ENCODE assay signal across 9 cellular contexts in the genomic region with DNA sequence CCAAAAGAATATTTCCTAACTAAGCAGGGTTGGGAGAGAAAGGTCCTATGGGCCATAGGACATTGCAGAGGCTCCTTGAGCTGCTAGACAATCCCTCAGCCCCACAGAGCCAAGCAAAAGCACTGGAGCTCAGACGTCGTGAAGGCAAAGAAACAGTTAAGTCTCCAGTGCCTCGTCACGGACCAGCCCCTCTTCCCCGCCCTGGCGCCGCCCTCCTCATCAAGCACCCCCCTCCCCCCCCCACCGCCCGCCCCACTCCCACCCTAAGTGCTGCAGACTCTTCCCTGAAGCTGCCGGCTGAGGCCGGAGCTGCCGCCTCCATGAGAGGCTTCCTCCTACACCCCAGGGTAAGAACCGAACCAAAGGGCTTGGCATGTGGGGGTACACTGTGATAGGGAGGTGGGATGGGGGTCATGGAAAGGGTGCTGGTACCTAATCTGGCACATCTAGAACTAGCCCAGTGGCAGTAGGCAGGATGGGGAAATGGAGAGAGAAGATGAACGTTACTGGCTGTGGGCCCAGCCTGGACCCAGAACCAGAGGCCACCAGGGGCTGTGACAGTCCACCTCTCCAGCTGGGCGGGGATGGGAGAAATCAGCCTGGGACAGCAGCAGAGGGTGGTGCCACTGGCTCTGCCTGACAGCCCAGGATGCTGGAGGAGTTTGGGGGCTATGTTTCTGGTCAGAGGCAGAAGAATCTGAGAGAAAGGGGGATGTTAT. TPM values are rescaled to one million over a fixed set of nuclear protein-coding genes. Genes with fewer than 3 reads are reported as not detected.
A peak's percentile ranks its signal among the peaks of the same experiment; 100 is the strongest.
DNase-seq lines count a peak whose midpoint lies in the region; ATAC-seq, FAIRE-seq and TF ChIP-seq lines count a peak whose summit lies in the region.
"Had no signal": no experiment of that assay in that cellular context is flagged by ENCODE, and none has a peak within 500 bp of the region (broad histone marks: within the 10 kb centered on the region; RNA-seq: fewer than 3 reads in every experiment).

A gene (plus strand): TSS at position 255 of the 719 bp plus-strand sequence. CDS start 3,866 bp downstream, outside the sequence.

- H3K9me3 ChIP-seq in SJSA1 (replicated peaks) = no peaks in the 10 kb centered on the region
- H3K9me3 ChIP-seq in esophagus muscularis mucosa = no peaks in the 10 kb centered on the region
- H3K9me3 ChIP-seq in mucosa of stomach (ENCODE audit: control insufficient read depth, low read length) = no peaks in the 10 kb centered on the region
- H3K9me3 ChIP-seq: A549 had no signal

- TF ChIP-seq CTCF in esophagus muscularis mucosa (IDR thresholded peaks at IDR 0.05) = no peak

- no peak for TF ChIP-seq POLR2A in esophagus muscularis mucosa (IDR thresholded peaks at IDR 0.05; ENCODE audit: low read depth)

- H3K27ac ChIP-seq in SJSA1 (peak within 1 kb of the TSS; percentile 72), esophagus muscularis mucosa (replicated peaks in 1 of 4) (peak within 1 kb of the TSS; percentile 79 to 87 (median 84))
- H3K27ac ChIP-seq: A549 had no signal

- peak within 1 kb of the TSS; percentile 61 for H3K4me3 ChIP-seq in SJSA1
- H3K4me3 ChIP-seq in esophagus muscularis mucosa = peak within 1 kb of the TSS; percentile 57 to 69 (median 64)
- no peak within 1 kb of the TSS for H3K4me3 ChIP-seq in mucosa of stomach (ENCODE audit: low read length)
- H3K4me3 ChIP-seq: A549 had no signal

- H3K4me1 ChIP-seq in SJSA1 (replicated peaks) (peaks cover 45% of the 10 kb centered on the region), esophagus muscularis mucosa (peaks cover 32 to 49% (median 45%) of the 10 kb centered on the region in 4 donors), mucosa of stomach (ENCODE audit: control insufficient read depth, insufficient read depth, low read length) (peaks cover 15% of the 10 kb centered on the region)
- H3K4me1 ChIP-seq: A549 had no signal

- no peaks in the 10 kb centered on the region for H3K27me3 ChIP-seq in SJSA1 (replicated peaks)
- no peaks in the 10 kb centered on the region for H3K27me3 ChIP-seq in esophagus muscularis mucosa
- H3K27me3 ChIP-seq in mucosa of stomach (ENCODE audit: control insufficient read depth, insufficient read depth, low read length) = peaks cover 32% of the 10 kb centered on the region

- 5% methylated on average over 7 of the region's 15 CpGs for WGBS in esophagus muscularis mucosa

- no peak for FAIRE-seq in urothelium cell line (lab: Jason Lieb, UNC)
- FAIRE-seq: A549 had no signal

- intact Hi-C loops in esophagus muscularis mucosa (cut with DNase I) = no loop called here

- TF ChIP-seq EP300 in esophagus muscularis mucosa (IDR thresholded peaks at IDR 0.05) = no peak

- ATAC-seq in GM18867 (IDR thresholded peaks at IDR 0.05; ENCODE audit: unreplicated experiment) = no peak
- ATAC-seq: A549 had no signal

- H3K36me3 ChIP-seq in SJSA1 = peaks cover 31% of the 10 kb centered on the region
- H3K36me3 ChIP-seq in esophagus muscularis mucosa = peaks cover 19 to 25% (median 22%) of the 10 kb centered on the region in 4 donors
- no peaks in the 10 kb centered on the region for H3K36me3 ChIP-seq in mucosa of stomach (ENCODE audit: control insufficient read depth, insufficient read depth, low read length)

- DNase-seq in NCI-H146 (lab: John Stamatoyannopoulos, UW) (peak; percentile 48), NCI-H146 treated with DMSO at 0.1 percent for 48 hours (lab: John Stamatoyannopoulos, UW; ENCODE audit: unreplicated experiment) (no peak), SJSA1 (ENCODE audit: low read depth in 1 of 2, low spot score in 2 of 2) (peak; percentile 67 to 80), esophagus muscularis mucosa (ENCODE audit: extremely low spot score) (no peak), urothelium cell line (ENCODE audit: low spot score) (peak; percentile 50), SKM-1 (lab: John Stamatoyannopoulos, UW; ENCODE audit: unreplicated experiment) (no peak)

- peak within 1 kb of the TSS; percentile 44 for H3K9ac ChIP-seq in mucosa of stomach (ENCODE audit: low read length)

RNA-seq across cellular contexts. Expression of the gene that starts here (rescaled TPM):
- 37.3 and 58.7 TPM in 2 replicates for total RNA-seq in SJSA1 (2014; rRNA removed; shearing (Covaris generic))
- 10 to 100 TPM; 30.0 to 59.5 (median 37.4) TPM for total RNA-seq in esophagus muscularis mucosa

Comparison
In these comparisons a context has a peak if more than half of its experiments do, and no peak if none do; other contexts are left out.
1. DNase-seq: peak in NCI-H146 (single experiment), SJSA1 (2 of 2) and urothelium cell line (single experiment); none in NCI-H146 treated with DMSO at 0.1 percent for 48 hours (single experiment), esophagus muscularis mucosa (single experiment) and SKM-1 (single experiment).